15 cellular contexts compared by ENCODE assay signal in genomic region chr2:37554687-37555086, GRCh38.
DNase-seq lines count a peak whose midpoint lies in the region; ATAC-seq and TF ChIP-seq lines count a peak whose summit lies in the region.
"Had no signal": no experiment of that assay in that cellular context is flagged by ENCODE, and none has a peak within 500 bp of the region (broad histone marks: within the 10 kb centered on the region; RNA-seq: fewer than 3 reads in every experiment).

No MANE protein-coding gene starts in this region.

- no peak for DNase-seq in effector memory CD8-positive, alpha-beta T cell
- DNase-seq in MV-4-11 (lab: John Stamatoyannopoulos, UW) (no peak), activated gamma-delta T cell treated with Interleukin-2 at 50 U/mL for 16 hours (no peak), RKO (ENCODE audit: low spot score) (no peak)
- DNase-seq: Caco-2, DND-41 had no signal

- H3K27me3 Mint-ChIP-seq in effector memory CD8-positive, alpha-beta T cell: no peaks in the 10 kb centered on the region
- H3K27me3 Mint-ChIP-seq: CD8-positive, alpha-beta memory T cell; IgD-negative memory B cell had no signal

- no peak overlapping the region for H3K4me3 ChIP-seq in BLaER1
- no peak overlapping the region for H3K4me3 ChIP-seq in BLaER1 treated with 17β-estradiol and CSF1 and Interleukin-3, amounts not matched to agents 10 nM and 100 nM
- H3K4me3 ChIP-seq: A549 had no signal

- ATAC-seq in effector memory CD8-positive, alpha-beta T cell (replicated peaks): no peak
- ATAC-seq: A549, HCT116 had no signal

- H3K4me3 Mint-ChIP-seq in effector memory CD8-positive, alpha-beta T cell: no peak overlapping the region
- H3K4me3 Mint-ChIP-seq: CD8-positive, alpha-beta memory T cell; IgD-negative memory B cell had no signal

- TF ChIP-seq CTCF in VCaP (conservative IDR thresholded peaks at IDR 0.05): no peak

- H3K27me3 ChIP-seq in BLaER1: no peaks in the 10 kb centered on the region
- H3K27me3 ChIP-seq in BLaER1 treated with 17β-estradiol and CSF1 and Interleukin-3, amounts not matched to agents 10 nM and 100 nM: no peaks in the 10 kb centered on the region
- H3K27me3 ChIP-seq: BE2C had no signal

- peaks cover 3% of the 10 kb centered on the region for H3K36me3 Mint-ChIP-seq in effector memory CD8-positive, alpha-beta T cell (ENCODE audit: insufficient read depth)
- H3K36me3 Mint-ChIP-seq: IgD-negative memory B cell had no signal

- H3K27ac Mint-ChIP-seq in effector memory CD8-positive, alpha-beta T cell: no peak overlapping the region
- H3K27ac Mint-ChIP-seq: IgD-negative memory B cell had no signal

- H3K9me3 Mint-ChIP-seq in effector memory CD8-positive, alpha-beta T cell: no peaks in the 10 kb centered on the region
- H3K9me3 Mint-ChIP-seq: CD8-positive, alpha-beta memory T cell; IgD-negative memory B cell had no signal

- peaks cover 12 to 33% of the 10 kb centered on the region in 2 donors for H3K4me1 Mint-ChIP-seq in effector memory CD8-positive, alpha-beta T cell (ENCODE audit: low read depth in 2 of 2)

- H3K4me2 ChIP-seq in BLaER1: peak overlapping the region; percentile 40
- H3K4me2 ChIP-seq in BLaER1 treated with 17β-estradiol and CSF1 and Interleukin-3, amounts not matched to agents 10 nM and 100 nM: peak overlapping the region; percentile 57 to 80 (median 72)
- H3K4me2 ChIP-seq: A549 had no signal

- no peaks in the 10 kb centered on the region for H3K36me3 ChIP-seq in BLaER1
- H3K36me3 ChIP-seq in BLaER1 treated with 17β-estradiol and CSF1 and Interleukin-3, amounts not matched to agents 10 nM and 100 nM: no peaks in the 10 kb centered on the region
- H3K36me3 ChIP-seq: BE2C had no signal

- H3K4me1 ChIP-seq in BLaER1: peaks cover 16% of the 10 kb centered on the region
- H3K4me1 ChIP-seq in BLaER1 treated with 17β-estradiol and CSF1 and Interleukin-3, amounts not matched to agents 10 nM and 100 nM: peaks cover 20 to 76% (median 69%) of the 10 kb centered on the region in 10 experiments
- H3K4me1 ChIP-seq: A549 had no signal

- no peak overlapping the region for H3K9ac ChIP-seq in BLaER1
- H3K9ac ChIP-seq in BLaER1 treated with 17β-estradiol and CSF1 and Interleukin-3, amounts not matched to agents 10 nM and 100 nM: peak overlapping the region in 7 of 11 experiments; percentile 6 to 58 (median 42); a peak in 9 of 22 replicates

- H3K9me3 ChIP-seq in BLaER1: no peaks in the 10 kb centered on the region
- H3K9me3 ChIP-seq in BLaER1 treated with 17β-estradiol and CSF1 and Interleukin-3, amounts not matched to agents 10 nM and 100 nM (replicated peaks in 1 of 11): peaks cover 0 to 22% (median 0%) of the 10 kb centered on the region in 11 experiments; a peak in 3 of 22 replicates
- H3K9me3 ChIP-seq: A549, BE2C, Caco-2 had no signal

- no peaks in the 10 kb centered on the region for H4K20me1 ChIP-seq in BLaER1
- H4K20me1 ChIP-seq in BLaER1 treated with 17β-estradiol and CSF1 and Interleukin-3, amounts not matched to agents 10 nM and 100 nM: no peaks in the 10 kb centered on the region

- H3K27ac ChIP-seq in BLaER1 (no peak overlapping the region), VCaP (peak overlapping the region; percentile 22; the same call in 1 of the 2 replicates), cingulate gyrus (ENCODE audit: low read depth, low read length) (peak overlapping the region; percentile 8)
- peak overlapping the region in 9 of 11 experiments; percentile 75 to 86 (median 80); a peak in 18 of 22 replicates for H3K27ac ChIP-seq in BLaER1 treated with 17β-estradiol and CSF1 and Interleukin-3, amounts not matched to agents 10 nM and 100 nM
- H3K27ac ChIP-seq: A549 had no signal
